In the genomic region with DNA sequence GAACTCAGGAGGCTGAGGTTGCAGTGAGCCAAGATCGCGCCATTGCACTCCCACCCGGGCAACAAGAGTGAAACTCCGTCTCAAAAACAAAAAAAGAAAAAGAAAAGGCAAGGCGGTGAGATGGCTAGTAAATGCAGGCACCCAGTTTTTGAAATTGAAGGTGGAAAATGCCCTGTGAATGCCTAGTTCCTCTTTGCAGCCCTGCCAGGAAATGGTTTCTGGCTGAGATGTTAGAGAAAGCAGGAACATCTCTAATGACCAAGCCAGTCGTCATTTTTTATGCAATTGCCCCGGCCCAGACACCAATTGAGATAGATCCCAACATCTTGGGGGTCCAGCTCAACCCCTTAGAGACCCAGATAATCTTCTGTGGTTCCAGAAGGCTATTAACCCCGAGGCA, we compare ENCODE assay signal across 11 cellular contexts. TPM values are rescaled to one million over a fixed set of nuclear protein-coding genes. Genes with fewer than 3 reads are reported as not detected.
"Had no signal": no experiment of that assay in that cellular context is flagged by ENCODE, and none has a peak within 500 bp of the region (broad histone marks: within the 10 kb centered on the region; RNA-seq: fewer than 3 reads in every experiment).

No MANE protein-coding gene starts in this region.

- H3K4me3 Mint-ChIP-seq: activated CD4-positive, alpha-beta memory T cell treated with anti-CD3 and anti-CD28 coated beads for 36 hours; activated CD4-positive, alpha-beta T cell treated with anti-CD3 and anti-CD28 coated beads for 36 hours; activated CD8-positive, alpha-beta memory T cell treated with anti-CD3 and anti-CD28 coated beads, Interleukin-2, amount 10 ng/mL, durations not matched to agents 7 days and 5 days; activated naive CD4-positive, alpha-beta T cell treated with anti-CD3 and anti-CD28 coated beads, Interleukin-2, amount 50 U/mL, for 24 hours; activated T-cell treated with anti-CD3 and anti-CD28 coated beads, Interleukin-2, amount 50 U/mL, for 24 hours; naive thymus-derived CD4-positive, alpha-beta T cell had no signal

- ATAC-seq: activated CD4-positive, alpha-beta T cell treated with anti-CD3 and anti-CD28 coated beads for 36 hours; activated CD8-positive, alpha-beta memory T cell treated with anti-CD3 and anti-CD28 coated beads, Interleukin-2, amount 10 ng/mL, durations not matched to agents 7 days and 5 days; left lobe of liver; naive thymus-derived CD4-positive, alpha-beta T cell had no signal

- DNase-seq: activated CD4-positive, alpha-beta memory T cell treated with anti-CD3 and anti-CD28 coated beads for 36 hours; activated CD4-positive, alpha-beta T cell treated with anti-CD3 and anti-CD28 coated beads for 36 hours; activated CD8-positive, alpha-beta memory T cell treated with anti-CD3 and anti-CD28 coated beads, Interleukin-2, amount 10 ng/mL, durations not matched to agents 7 days and 5 days; activated T-cell treated with anti-CD3 and anti-CD28 coated beads, Interleukin-2, amount 50 U/mL, for 24 hours; hippocampal formation; naive thymus-derived CD4-positive, alpha-beta T cell; ovary; stimulated activated CD4-positive, alpha-beta T cell treated with anti-CD3 and anti-CD28 coated beads, Interleukin-1b, Interleukin-23, amount 100 ng/mL, for 48 hours; T-helper 9 cell had no signal

- H3K4me1 Mint-ChIP-seq: activated CD4-positive, alpha-beta T cell treated with anti-CD3 and anti-CD28 coated beads for 36 hours; activated CD8-positive, alpha-beta memory T cell treated with anti-CD3 and anti-CD28 coated beads, Interleukin-2, amount 10 ng/mL, durations not matched to agents 7 days and 5 days; activated naive CD4-positive, alpha-beta T cell treated with anti-CD3 and anti-CD28 coated beads, Interleukin-2, amount 50 U/mL, for 24 hours had no signal

- H3K27ac Mint-ChIP-seq: activated CD4-positive, alpha-beta memory T cell treated with anti-CD3 and anti-CD28 coated beads for 36 hours; activated CD4-positive, alpha-beta T cell treated with anti-CD3 and anti-CD28 coated beads for 36 hours; activated CD8-positive, alpha-beta memory T cell treated with anti-CD3 and anti-CD28 coated beads, Interleukin-2, amount 10 ng/mL, durations not matched to agents 7 days and 5 days; activated naive CD4-positive, alpha-beta T cell treated with anti-CD3 and anti-CD28 coated beads, Interleukin-2, amount 50 U/mL, for 24 hours; activated T-cell treated with anti-CD3 and anti-CD28 coated beads, Interleukin-2, amount 50 U/mL, for 24 hours; naive thymus-derived CD4-positive, alpha-beta T cell had no signal

- H3K36me3 Mint-ChIP-seq: activated CD4-positive, alpha-beta memory T cell treated with anti-CD3 and anti-CD28 coated beads for 36 hours; activated CD8-positive, alpha-beta memory T cell treated with anti-CD3 and anti-CD28 coated beads, Interleukin-2, amount 10 ng/mL, durations not matched to agents 7 days and 5 days; activated naive CD4-positive, alpha-beta T cell treated with anti-CD3 and anti-CD28 coated beads, Interleukin-2, amount 50 U/mL, for 24 hours; naive thymus-derived CD4-positive, alpha-beta T cell had no signal

- H3K9me3 Mint-ChIP-seq: activated CD4-positive, alpha-beta memory T cell treated with anti-CD3 and anti-CD28 coated beads for 36 hours; activated naive CD4-positive, alpha-beta T cell treated with anti-CD3 and anti-CD28 coated beads, Interleukin-2, amount 50 U/mL, for 24 hours; activated T-cell treated with anti-CD3 and anti-CD28 coated beads, Interleukin-2, amount 50 U/mL, for 24 hours had no signal

RNA-seq across cellular contexts. Expression of a gene that starts 17.0 kb away (rescaled TPM):
- total RNA-seq: activated CD8-positive, alpha-beta memory T cell treated with anti-CD3 and anti-CD28 coated beads, Interleukin-2, amount 10 ng/mL, durations not matched to agents 7 days and 5 days had no signal
